Comparison of ENCODE assay signal across 1 cellular context in genomic region chr6:109188115-109188411, GRCh38.
TF ChIP-seq lines count a peak whose summit lies in the region.

No MANE protein-coding gene starts in this region.

TF ChIP-seq in GM23338, 12 proteins besides CTCF, POLR2A, EP300 and RAD21 (continued from another document):
- TF ChIP-seq ZNF462 (CRISPR knock-in tag; IDR thresholded peaks at IDR 0.05) (no peak), ZNF114 (CRISPR knock-in tag; IDR thresholded peaks at IDR 0.05) (no peak)
TF ChIP-seq in GM23338: peak in this region for 0.
